Comparison of ENCODE assay signal across 15 cellular contexts in the genomic region with DNA sequence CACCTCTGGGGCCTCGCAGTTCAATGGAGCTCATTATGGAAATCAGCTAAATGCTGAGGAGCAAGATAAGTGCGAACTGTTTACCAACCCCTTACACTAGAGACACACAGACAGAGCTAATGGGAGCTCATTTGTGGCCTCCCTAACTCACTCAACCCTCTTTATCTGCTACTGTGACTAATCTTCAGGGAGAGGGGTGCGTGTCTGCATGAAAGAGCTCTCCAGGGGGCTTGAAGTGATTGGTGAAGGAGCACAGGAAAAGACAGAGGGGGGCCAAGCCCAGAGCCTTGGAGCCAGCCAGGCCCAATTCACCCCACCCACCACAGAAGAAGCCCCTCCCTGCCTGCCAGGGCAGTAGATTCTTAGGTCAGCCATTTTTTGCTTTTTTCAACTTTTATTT.
"Had no signal": no experiment of that assay in that cellular context is flagged by ENCODE, and none has a peak within 500 bp of the region (broad histone marks: within the 10 kb centered on the region; RNA-seq: fewer than 3 reads in every experiment).

No MANE protein-coding gene starts in this region.

- H3K4me1 ChIP-seq: psoas muscle, right lobe of liver, vagina had no signal

- H3K36me3 ChIP-seq: gastroesophageal sphincter, right lobe of liver, tibial nerve, vagina had no signal

- H3K27me3 ChIP-seq: gastroesophageal sphincter, right lobe of liver, tibial nerve, vagina had no signal

- DNase-seq: activated CD4-positive, alpha-beta T cell treated with anti-CD3 and anti-CD28 coated beads, Interleukin-2, amount 10 ng/mL, durations not matched to agents 24 days and 14 days; activated CD8-positive, alpha-beta memory T cell treated with anti-CD3 and anti-CD28 coated beads for 24 hours; activated naive CD4-positive, alpha-beta T cell treated with anti-CD3 and anti-CD28 coated beads, Interleukin-2, amount 50 U/mL, for 16 hours; cortex of kidney; effector memory CD8-positive, alpha-beta T cell; left cardiac atrium; psoas muscle; right lobe of liver; stimulated activated CD4-positive, alpha-beta T cell treated with anti-CD3 and anti-CD28 coated beads, Interleukin-1b, Interleukin-23, amount 100 ng/mL, for 48 hours; stimulated activated naive B cell treated with anti-CD40 and anti-IgM and Interleukin-4, amounts not matched to agents 10 μg/mL and 1 μg/mL and 100 μg/mL, for 72 hours had no signal

- H3K4me3 ChIP-seq: gastroesophageal sphincter, hepatocyte, psoas muscle, right lobe of liver, tibial nerve, vagina had no signal

- H3K27ac ChIP-seq: gastroesophageal sphincter, hepatocyte, psoas muscle, right lobe of liver, tibial nerve, vagina, VCaP had no signal

- H3K9me3 ChIP-seq: gastroesophageal sphincter, psoas muscle, right lobe of liver, tibial nerve, vagina had no signal
